In genomic region chr22:45240137-45240809, GRCh38 we compare ENCODE assay signal across 10 cellular contexts. TPM values are rescaled to one million over a fixed set of nuclear protein-coding genes. Genes with fewer than 3 reads are reported as not detected.
A peak's percentile ranks its signal among the peaks of the same experiment; 100 is the strongest.
DNase-seq lines count a peak whose midpoint lies in the region; ATAC-seq and TF ChIP-seq lines count a peak whose summit lies in the region.
"Had no signal": no experiment of that assay in that cellular context is flagged by ENCODE, and none has a peak within 500 bp of the region (broad histone marks: within the 10 kb centered on the region; RNA-seq: fewer than 3 reads in every experiment).

No MANE protein-coding gene starts in this region.

- no peaks in the 10 kb centered on the region for H3K27me3 Mint-ChIP-seq in activated T-cell treated with anti-CD3 and anti-CD28 coated beads, Interleukin-2, amount 50 U/mL, for 72 hours (ENCODE audit: low read depth)

- peaks cover 37% of the 10 kb centered on the region for H3K4me1 Mint-ChIP-seq in activated T-cell treated with anti-CD3 and anti-CD28 coated beads, Interleukin-2, amount 50 U/mL, for 72 hours (ENCODE audit: low read depth)

- H3K9me3 Mint-ChIP-seq in activated T-cell treated with anti-CD3 and anti-CD28 coated beads, Interleukin-2, amount 50 U/mL, for 72 hours, result no peaks in the 10 kb centered on the region

- H3K9me3 ChIP-seq in prostate gland, result no peaks in the 10 kb centered on the region

- TF ChIP-seq CTCF in GM12875 (IDR thresholded peaks at IDR 0.05; ENCODE audit: borderline replicate concordance, insufficient read depth, low read depth, low read length), result no peak
- TF ChIP-seq CTCF in prostate gland (IDR thresholded peaks at IDR 0.05), result no peak

- WGBS in prostate gland, result under 1% methylated on average over 43 of the region's 72 CpGs

- peak overlapping the region; percentile 54 for H3K27ac Mint-ChIP-seq in activated T-cell treated with anti-CD3 and anti-CD28 coated beads, Interleukin-2, amount 50 U/mL, for 72 hours

- peak overlapping the region in 1 of 2 donors; percentile 35 for H3K27ac ChIP-seq in prostate gland

- H3K4me3 Mint-ChIP-seq in activated T-cell treated with anti-CD3 and anti-CD28 coated beads, Interleukin-2, amount 50 U/mL, for 72 hours, result peak overlapping the region; percentile 90 to 91

- peak; percentile 66 for ATAC-seq in activated T-cell treated with anti-CD3 and anti-CD28 coated beads, Interleukin-2, amount 50 U/mL, for 72 hours (replicated peaks in 1 of 2)
- ATAC-seq in Right ventricle myocardium superior (ENCODE audit: poor library complexity) (peak; percentile 31), GM21576 (IDR thresholded peaks at IDR 0.05; ENCODE audit: unreplicated experiment) (no peak), HG02852 (IDR thresholded peaks at IDR 0.05; ENCODE audit: unreplicated experiment) (no peak)

- no peak for TF ChIP-seq POLR2A in prostate gland (IDR thresholded peaks at IDR 0.05)

- no peaks in the 10 kb centered on the region for H3K36me3 ChIP-seq in prostate gland

- in situ Hi-C loops in KBM-7 (cut with MboI; ENCODE audit: low pct_unique_long_range_greater_than_20kb, low sequenced_read_pairs), result no loop called here

- no peaks in the 10 kb centered on the region for H3K27me3 ChIP-seq in prostate gland (replicated peaks; ENCODE audit: insufficient read depth)

- peaks cover 12% of the 10 kb centered on the region for H3K4me1 ChIP-seq in prostate gland (replicated peaks)

- H3K4me3 ChIP-seq in GM12875 (ENCODE audit: low read depth, low read length) (peak overlapping the region; percentile 91), prostate gland (peak overlapping the region; percentile 57 to 59)

- H3K36me3 Mint-ChIP-seq in activated T-cell treated with anti-CD3 and anti-CD28 coated beads, Interleukin-2, amount 50 U/mL, for 72 hours (ENCODE audit: insufficient read depth in 2 of 2), result no peaks in the 10 kb centered on the region

- DNase-seq in KBM-7 (peak; percentile 43), Right ventricle myocardium superior (peak; percentile 57), prostate gland (ENCODE audit: low spot score) (no peak), DMS153 (lab: John Stamatoyannopoulos, UW) (no peak)
- peak; percentile 48 to 58 for DNase-seq in activated T-cell treated with anti-CD3 and anti-CD28 coated beads, Interleukin-2, amount 50 U/mL, for 72 hours

- intact Hi-C loops in Right ventricle myocardium superior (cut with DNase I), result no loop called here
- intact Hi-C loops in prostate gland (cut with DNase I), result loop anchor here (5.0 kb wide), 1 partner anchor 78 kb away; the partner anchor contains the start of gene NUP50

RNA-seq across cellular contexts. Expression of gene KIAA0930, which starts 0.4 kb away (rescaled TPM):
- total RNA-seq in activated T-cell treated with anti-CD3 and anti-CD28 coated beads, Interleukin-2, amount 50 U/mL, for 72 hours, result 10 to 100 TPM; 25.3 to 26.4 TPM
- total RNA-seq in Right ventricle myocardium superior (18.6 TPM), prostate gland (10 to 100 TPM; 29.1 to 55.1 TPM)

RNA-seq across cellular contexts. Expression of gene UPK3A, which starts 44.5 kb away (rescaled TPM):
- not detected for total RNA-seq in activated T-cell treated with anti-CD3 and anti-CD28 coated beads, Interleukin-2, amount 50 U/mL, for 72 hours
- 0.65 TPM for total RNA-seq in Right ventricle myocardium superior
- total RNA-seq in prostate gland, result 100 to 1,000 TPM in 1 of 2 donors, 10 to 100 TPM in 1; 12.6 to 103 TPM
- total RNA-seq: SK-MEL-5, subcutaneous adipose tissue had no signal

Comparison
In these comparisons a context has a peak if more than half of its experiments do, and no peak if none do; other contexts are left out.
1. DNase-seq: peak in KBM-7 (single experiment), activated T-cell treated with anti-CD3 and anti-CD28 coated beads, Interleukin-2, amount 50 U/mL, for 72 hours (2 of 2) and Right ventricle myocardium superior (single experiment); none in prostate gland (single experiment) and DMS153 (single experiment).
2. ATAC-seq: peak in activated T-cell treated with anti-CD3 and anti-CD28 coated beads, Interleukin-2, amount 50 U/mL, for 72 hours (2 of 2) and Right ventricle myocardium superior (single experiment); none in GM21576 (single experiment) and HG02852 (single experiment).